26 cellular contexts compared by ENCODE assay signal in genomic region chr17:43852571-43852970, GRCh38. TPM values are rescaled to one million over a fixed set of nuclear protein-coding genes. Genes with fewer than 3 reads are reported as not detected.
"Had no signal": no experiment of that assay in that cellular context is flagged by ENCODE, and none has a peak within 500 bp of the region (broad histone marks: within the 10 kb centered on the region; RNA-seq: fewer than 3 reads in every experiment).

No MANE protein-coding gene starts in this region.

- H3K4me3 ChIP-seq: MG63, SJCRH30 had no signal

- H3K9me3 ChIP-seq: MG63, SJCRH30 had no signal

- H3K36me3 ChIP-seq: MG63, SJCRH30 had no signal

- H3K27ac ChIP-seq: RWPE1, SJCRH30 had no signal

- H3K4me1 ChIP-seq: SJCRH30 had no signal

- ATAC-seq: Panc1, PC-3, SK-N-SH treated with all-trans-retinoic acid at 6 μM for 48 hours had no signal

- DNase-seq: IMR-90, Karpas-422, KG1, MG63, NCI-H1092, NCI-H1105 treated with DMSO at 0.1 percent for 48 hours, NCI-H1417 treated with DMSO at 0.1 percent for 48 hours, NCI-H146, NCI-H1694 treated with DMSO at 0.1 percent for 48 hours, NCI-H1930, NCI-H2081, NCI-H2107, NCI-H2227 treated with DMSO at 0.1 percent for 48 hours, NCI-H446, NCI-H510A, NCI-H524 treated with DMSO at 0.1 percent for 48 hours, NCI-H69, NCI-H774, PC-3, SHP77 treated with DMSO at 0.1 percent for 48 hours, SJCRH30 had no signal

RNA-seq across cellular contexts. Expression of gene CD300LG, which starts 5.6 kb away (rescaled TPM):
- total RNA-seq: HT-29, IMR-90, OCI-LY7, PC-3, SJCRH30 had no signal

RNA-seq across cellular contexts. Expression of gene MPP3, which starts 19.6 kb away (rescaled TPM):
- total RNA-seq: OCI-LY7 had no signal
